9 cellular contexts compared by ENCODE assay signal in genomic region chr14:44960146-44960545, GRCh38. TPM values are rescaled to one million over a fixed set of nuclear protein-coding genes. Genes with fewer than 3 reads are reported as not detected.
DNase-seq lines count a peak whose midpoint lies in the region; ATAC-seq and TF ChIP-seq lines count a peak whose summit lies in the region.
"Had no signal": no experiment of that assay in that cellular context is flagged by ENCODE, and none has a peak within 500 bp of the region (broad histone marks: within the 10 kb centered on the region; RNA-seq: fewer than 3 reads in every experiment).

No MANE protein-coding gene starts in this region.

- no peaks in the 10 kb centered on the region for H4K20me1 ChIP-seq in HCT116 (ENCODE audit: insufficient read depth)

- ATAC-seq in HCT116 = no peak
- ATAC-seq in memory B cell (ENCODE audit: low read depth) = no peak
- ATAC-seq in HG03520 (IDR thresholded peaks at IDR 0.05; ENCODE audit: unreplicated experiment) = no peak

- H2AFZ ChIP-seq in HCT116 (ENCODE audit: low read depth, low read length, poor library complexity, severe bottlenecking) = no peak overlapping the region

- H3K4me1 ChIP-seq in HCT116 (ENCODE audit: control insufficient read depth in 1 of 2, insufficient read depth in 2 of 2, low read length in 2 of 2) (peaks cover 9 to 11% of the 10 kb centered on the region in 2 experiments; a peak in 3 of 4 replicates), ascending aorta (peaks cover 0 to 12% of the 10 kb centered on the region in 2 donors)

- POLR2A ChIA-PET in HCT116 (lab: Charles Lee) = no interaction called here

- DNase-seq in AG09309 (ENCODE audit: low read depth) (no peak), HCT116 (ENCODE audit: low read depth, low spot score) (no peak), ascending aorta (ENCODE audit: low spot score in 2 of 2) (no peak), memory B cell (ENCODE audit: low spot score in 2 of 2) (no peak), epidermal melanocyte (ENCODE audit: insufficient read length, low spot score) (no peak), NCI-H1105 (lab: John Stamatoyannopoulos, UW) (no peak)
- no peak for DNase-seq in activated CD8-positive, alpha-beta memory T cell treated with anti-CD3 and anti-CD28 coated beads, Interleukin-2, amount 50 U/mL, for 4 hours
- DNase-seq: NCI-H1436 had no signal

- peak overlapping the region; percentile 81; the same call in 1 of the 2 replicates for H3K9ac ChIP-seq in HCT116 (ENCODE audit: low read length)

- H3K9me3 ChIP-seq in HCT116 (ENCODE audit: control insufficient read depth in 1 of 2, insufficient read depth in 1 of 2, low read depth in 1 of 2, low read length in 2 of 2) (peaks cover 0 to 3% of the 10 kb centered on the region in 2 experiments; a peak in 1 of 4 replicates), ascending aorta (no peaks in the 10 kb centered on the region)

- H3K36me3 ChIP-seq in HCT116 (ENCODE audit: control insufficient read depth in 1 of 2, insufficient read depth in 2 of 2, low read length in 2 of 2) = no peaks in the 10 kb centered on the region; a peak in 1 of 4 replicates
- H3K36me3 ChIP-seq in ascending aorta = no peaks in the 10 kb centered on the region

- peaks cover 38% of the 10 kb centered on the region for H3K4me1 Mint-ChIP-seq in memory B cell

- no peak for TF ChIP-seq RAD21 in HCT116 (IDR thresholded peaks at IDR 0.05; ENCODE audit: low read depth)

- peak overlapping the region; percentile 86 for H3K4me2 ChIP-seq in HCT116 (ENCODE audit: low read length)

- peak overlapping the region; percentile 74 for H3K27ac Mint-ChIP-seq in memory B cell

- H3K27ac ChIP-seq in HCT116 (ENCODE audit: low read depth, low read length) (no peak overlapping the region), ascending aorta (no peak overlapping the region)

- intact Hi-C loops in HCT116 (cut with micrococcal nuclease) (loop anchor here (2.0 to 5.0 kb wide), 2 partner anchors 175 to 292 kb away; partner anchors contain the start of genes FANCM, FKBP3 and MIS18BP1), ascending aorta (cut with DNase I) (loop anchor here (2.0 to 5.0 kb wide), 2 partner anchors 48 to 293 kb away; partner anchors contain the start of gene MIS18BP1)

- CTCF ChIA-PET in HCT116 (lab: Charles Lee) = no interaction called here

- H3K36me3 Mint-ChIP-seq in memory B cell = peaks cover 7% of the 10 kb centered on the region

- TF ChIP-seq CTCF in AG09309 (IDR thresholded peaks at IDR 0.05; ENCODE audit: control insufficient read depth, insufficient read depth, low read depth, low read length, missing control alignments) (no peak), HCT116 (IDR thresholded peaks at IDR 0.05 in 2 of 3, conservative IDR thresholded peaks at IDR 0.05 in 1 of 3; ENCODE audit: borderline replicate concordance in 1 of 3, insufficient read depth in 1 of 3, low read depth in 2 of 3, low read length in 2 of 3) (no peak), ascending aorta (IDR thresholded peaks at IDR 0.05) (no peak)

- BruUV-seq in HCT116 (replicated peaks; lab: Mats Ljungman, UMichigan) = no TSS peak

- H3K4me3 ChIP-seq in AG09309 (ENCODE audit: control insufficient read depth, low read depth, low read length) (peak overlapping the region; percentile 83), HCT116 (replicated peaks in 1 of 2; ENCODE audit: low read depth in 1 of 2, low read length in 2 of 2) (peak overlapping the region; percentile 72 to 94), ascending aorta (peak overlapping the region; percentile 83 to 96)

- peak overlapping the region; percentile 69 for H3K4me3 Mint-ChIP-seq in memory B cell

- RAD21 ChIA-PET in HCT116 (lab: Charles Lee; ENCODE audit: low non-redundant PET in 1 of 2, low total read pairs in 2 of 2, uncharacterized antibody in 2 of 2, unreplicated experiment in 2 of 2) = no interaction called here

- H3K9me3 Mint-ChIP-seq in memory B cell = no peaks in the 10 kb centered on the region

- no peak for TF ChIP-seq POLR2A in HCT116 (IDR thresholded peaks at IDR 0.05; ENCODE audit: borderline replicate concordance, extremely low read depth, insufficient read depth, insufficient read length)

- H3K79me2 ChIP-seq in HCT116 (ENCODE audit: insufficient read depth, low read length) = peaks cover 64% of the 10 kb centered on the region

- H3K27me3 Mint-ChIP-seq in memory B cell = no peaks in the 10 kb centered on the region

- H3K9me2 ChIP-seq in HCT116 (ENCODE audit: insufficient read depth) = no peaks in the 10 kb centered on the region

- no peaks in the 10 kb centered on the region for H3K27me3 ChIP-seq in HCT116 (ENCODE audit: insufficient read depth, low read length)
- H3K27me3 ChIP-seq in ascending aorta = no peaks in the 10 kb centered on the region

TF ChIP-seq in HCT116, 20 proteins besides CTCF, POLR2A, EP300 and RAD21:
- no peak for TF ChIP-seq POLR2AphosphoS5 (IDR thresholded peaks at IDR 0.05; ENCODE audit: low read depth, low read length)
- no peak for TF ChIP-seq SP1 (IDR thresholded peaks at IDR 0.05; ENCODE audit: low read depth)
- TF ChIP-seq FOSL1 (IDR thresholded peaks at IDR 0.05; ENCODE audit: low read depth) = no peak
- no peak for TF ChIP-seq CBX3 (IDR thresholded peaks at IDR 0.05; ENCODE audit: low read depth)
- TF ChIP-seq EZH2 (IDR thresholded peaks at IDR 0.05) = no peak
- TF ChIP-seq EZH2phosphoT487 (IDR thresholded peaks at IDR 0.05; ENCODE audit: borderline replicate concordance) = no peak
- no peak for TF ChIP-seq EGR1 (IDR thresholded peaks at IDR 0.05; ENCODE audit: low read depth)
- TF ChIP-seq REST (IDR thresholded peaks at IDR 0.05; ENCODE audit: low read depth) = no peak
- TF ChIP-seq MAX (IDR thresholded peaks at IDR 0.05) = no peak

RNA-seq across cellular contexts. Expression of gene KLHL28, which starts 1.6 kb away (rescaled TPM):
- 11.2 TPM for total RNA-seq in HCT116 (2021; ENCODE audit: unreplicated experiment)
- 4.8 and 5.1 TPM in 2 replicates for polyA plus RNA-seq in HCT116 (2012)
- 6.1 TPM for total RNA-seq in ascending aorta

RNA-seq across cellular contexts. Expression of gene TOGARAM1, which starts 1.8 kb away (rescaled TPM):
- total RNA-seq in HCT116 (2021; ENCODE audit: unreplicated experiment) (1.9 TPM), ascending aorta (1.8 TPM)
- polyA plus RNA-seq in HCT116 (2012) = 0.44 and 0.64 TPM in 2 replicates
